ENCODE assay signal across 12 cellular contexts in the genomic region with DNA sequence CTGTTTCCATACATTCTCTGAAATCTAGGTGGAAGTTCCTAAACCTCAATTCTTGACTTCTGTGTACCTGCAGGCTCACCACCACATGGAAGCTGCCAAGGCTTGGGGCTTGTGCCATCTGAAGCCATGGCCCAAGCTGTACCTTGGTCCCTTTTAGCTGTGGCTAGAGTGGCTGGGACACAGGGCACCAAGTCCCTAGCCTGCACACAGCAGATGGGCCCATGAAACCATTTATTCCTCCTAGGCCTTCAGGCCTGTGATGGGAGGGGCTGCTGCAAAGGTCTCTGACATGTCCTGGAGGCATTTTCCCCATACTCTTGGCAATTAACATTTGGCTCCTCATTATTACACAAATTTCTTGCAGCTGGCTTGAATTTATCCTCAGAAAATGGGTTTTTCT. TPM values are rescaled to one million over a fixed set of nuclear protein-coding genes. Genes with fewer than 3 reads are reported as not detected.
"Had no signal": no experiment of that assay in that cellular context is flagged by ENCODE, and none has a peak within 500 bp of the region (broad histone marks: within the 10 kb centered on the region; RNA-seq: fewer than 3 reads in every experiment).

No MANE protein-coding gene starts in this region.

- H3K4me1 ChIP-seq: HAP-1 had no signal

- H2AFZ ChIP-seq: GM23248, GM23338 had no signal

- H3K4me3 Mint-ChIP-seq: GM23338, H9, HFFc6 had no signal

- FAIRE-seq: H1, H54 had no signal

- H3K9ac ChIP-seq: GM23248 had no signal

- H3K27ac Mint-ChIP-seq: GM23338, H9, HFFc6 had no signal

- H3K4me2 ChIP-seq: GM23338 had no signal

- H3K36me3 ChIP-seq: HAP-1 had no signal

- H3K4me3 ChIP-seq: GM23248, GM23338, HAP-1 had no signal

- DNase-seq: GM23248, GOT3, H7, H9, HCEC 1CT, HFFc6 had no signal

- H3K4me1 Mint-ChIP-seq: GM23338, H9 had no signal

- H3K27ac ChIP-seq: GM23248 had no signal

- ATAC-seq: GM23338, HCT116 had no signal

RNA-seq across cellular contexts. Expression of a gene that starts 40.0 kb away (rescaled TPM):
- total RNA-seq: GM23248, H4, HFFc6 had no signal
- polyA plus RNA-seq: GM23248 had no signal
